ENCODE assay signal across 27 cellular contexts in genomic region chr2:173136067-173136466, GRCh38.
DNase-seq lines count a peak whose midpoint lies in the region; ATAC-seq and TF ChIP-seq lines count a peak whose summit lies in the region.
"Had no signal": no experiment of that assay in that cellular context is flagged by ENCODE, and none has a peak within 500 bp of the region (broad histone marks: within the 10 kb centered on the region; RNA-seq: fewer than 3 reads in every experiment).

No MANE protein-coding gene starts in this region.

- H3K36me3 Mint-ChIP-seq in osteocyte (ENCODE audit: unreplicated experiment), result peaks cover under 1% of the 10 kb centered on the region

- no peak overlapping the region for H3K4me3 Mint-ChIP-seq in osteocyte (ENCODE audit: unreplicated experiment)
- H3K4me3 Mint-ChIP-seq: activated B cell treated with CpG ODN at 0.5 μM for 24 hours; activated naive CD4-positive, alpha-beta T cell treated with anti-CD3 and anti-CD28 coated beads for 36 hours; neural progenitor cell had no signal

- H4K20me1 ChIP-seq in SK-N-SH (ENCODE audit: insufficient read depth) (no peaks in the 10 kb centered on the region), IMR-90 (ENCODE audit: insufficient read depth, low read length) (no peaks in the 10 kb centered on the region), mammary epithelial cell (ENCODE audit: insufficient read depth, low read length) (no peaks in the 10 kb centered on the region)

- TF ChIP-seq RAD21 in SK-N-SH (IDR thresholded peaks at IDR 0.05; ENCODE audit: low read length) (no peak), IMR-90 (IDR thresholded peaks at IDR 0.05; ENCODE audit: low read length) (no peak)

- 82% methylated on average over 2 of the region's 2 CpGs for WGBS in SK-N-SH (ENCODE audit: low lambda C conversion rate)
- WGBS in IMR-90 (ENCODE audit: extremely low coverage in 2 of 2, insufficient read length in 1 of 2), 2 experiments, result no CpG with 5 or more reads among the region's 2 CpGs
- 53% methylated on average over 2 of the region's 2 CpGs for WGBS in mammary epithelial cell (ENCODE audit: low coverage, missing lambda C conversion rate)

- peaks cover under 1% of the 10 kb centered on the region for H3K9me3 Mint-ChIP-seq in osteocyte (ENCODE audit: unreplicated experiment)
- H3K9me3 Mint-ChIP-seq: activated B cell treated with CpG ODN at 0.5 μM for 24 hours; activated naive CD4-positive, alpha-beta T cell treated with anti-CD3 and anti-CD28 coated beads for 36 hours had no signal

- H4K5ac ChIP-seq in IMR-90 (ENCODE audit: low read depth, low read length), result no peak overlapping the region

- H2BK20ac ChIP-seq in IMR-90 (ENCODE audit: low read depth, low read length), result peak overlapping the region; percentile 39; the same call in 1 of the 2 replicates

- DNase-seq in SK-N-SH (no peak), IMR-90 (no peak), mammary epithelial cell (no peak), osteocyte (ENCODE audit: extremely low spot score, unreplicated experiment) (no peak), BE2C (no peak), DMS153 treated with DMSO at 0.1 percent for 48 hours (lab: John Stamatoyannopoulos, UW; ENCODE audit: unreplicated experiment) (no peak)
- no peak for DNase-seq in central memory CD4-positive, alpha-beta T cell
- DNase-seq: activated B cell treated with CpG ODN at 0.5 μM for 24 hours; activated CD8-positive, alpha-beta T cell treated with anti-CD3 and anti-CD28 coated beads, Interleukin-2, amount 10 ng/mL, durations not matched to agents 7 days and 5 days; activated naive CD4-positive, alpha-beta T cell treated with anti-CD3 and anti-CD28 coated beads for 36 hours; activated T-cell treated with anti-CD3 and anti-CD28 coated beads, Interleukin-2, amount 50 U/mL, for 1 hour; Calu3; caudate nucleus; NCI-H1105; NCI-H2081; Peyer's patch; small intestine; stimulated activated CD4-positive, alpha-beta T cell treated with anti-CD3 and anti-CD28 coated beads, Interleukin-4, amount 100 ng/mL, for 1 hour; stimulated activated naive CD4-positive, alpha-beta T cell treated with Interleukin-2 at 50 U/mL for 16 hours; T1000; thyroid gland had no signal

- H2BK120ac ChIP-seq in IMR-90 (ENCODE audit: low read depth, low read length), result peak overlapping the region; percentile 29; the same call in 1 of the 2 replicates

- H3K4me2 ChIP-seq in SK-N-SH (peak overlapping the region; percentile 18; the same call in 1 of the 2 replicates), IMR-90 (ENCODE audit: low read depth, low read length) (peak overlapping the region; percentile 85; the same call in 1 of the 2 replicates), mammary epithelial cell (ENCODE audit: insufficient read depth, low read depth, low read length) (peak overlapping the region; percentile 48)
- H3K4me2 ChIP-seq: neural progenitor cell had no signal

- H3K4me1 Mint-ChIP-seq in osteocyte (ENCODE audit: unreplicated experiment), result peaks cover 32% of the 10 kb centered on the region
- H3K4me1 Mint-ChIP-seq: activated B cell treated with CpG ODN at 0.5 μM for 24 hours had no signal

- H3K36me3 ChIP-seq in SK-N-SH (replicated peaks in 1 of 2; ENCODE audit: control insufficient read depth in 1 of 2, insufficient read depth in 2 of 2, low read length in 1 of 2) (peaks cover 0 to 6% of the 10 kb centered on the region in 2 experiments), IMR-90 (ENCODE audit: control insufficient read depth, insufficient read depth, low read length) (peaks cover 1% of the 10 kb centered on the region; the same call in 1 of the 2 replicates), mammary epithelial cell (ENCODE audit: insufficient read depth, low read length) (peaks cover 6% of the 10 kb centered on the region), BE2C (no peaks in the 10 kb centered on the region)
- H3K36me3 ChIP-seq: neural progenitor cell, Peyer's patch, thyroid gland had no signal

- intact Hi-C loops in IMR-90 (cut with micrococcal nuclease), result no loop called here
- intact Hi-C loops in mammary epithelial cell (cut with micrococcal nuclease), result no loop called here

- H4K8ac ChIP-seq in IMR-90 (ENCODE audit: low read depth in 2 of 2, low read length in 2 of 2), result no peak overlapping the region

- no peak for TF ChIP-seq EP300 in SK-N-SH (IDR thresholded peaks at IDR 0.05; ENCODE audit: borderline replicate concordance in 1 of 2, low read depth in 1 of 2, low read length in 1 of 2)

- TF ChIP-seq POLR2A in IMR-90 (IDR thresholded peaks at IDR 0.05; ENCODE audit: low read depth, low read length), result no peak

- peak overlapping the region; percentile 68; the same call in 1 of the 2 replicates for H3K23ac ChIP-seq in IMR-90 (ENCODE audit: low read depth, low read length)

- H2BK5ac ChIP-seq in IMR-90 (ENCODE audit: low read depth, low read length, poor library complexity, severe bottlenecking), result no peak overlapping the region

- H2AK9ac ChIP-seq in IMR-90 (replicated peaks; ENCODE audit: low read depth, low read length, poor library complexity), result no peak overlapping the region

- H3K4me3 ChIP-seq in SK-N-SH (ENCODE audit: low read depth in 2 of 2, low read length in 1 of 2), result no peak overlapping the region
- no peak overlapping the region for H3K4me3 ChIP-seq in IMR-90 (ENCODE audit: insufficient read depth, low read depth, low read length)
- no peak overlapping the region for H3K4me3 ChIP-seq in mammary epithelial cell (replicated peaks in 1 of 3; ENCODE audit: insufficient read depth in 1 of 3, low read depth in 2 of 3, low read length in 3 of 3)
- no peak overlapping the region for H3K4me3 ChIP-seq in BE2C (ENCODE audit: low read depth, low read length)
- H3K4me3 ChIP-seq: neural progenitor cell, Peyer's patch, thyroid gland had no signal

- peak overlapping the region; percentile 9; the same call in 1 of the 2 replicates for H3K18ac ChIP-seq in IMR-90 (ENCODE audit: low read depth, low read length)

- H2AFZ ChIP-seq in SK-N-SH (ENCODE audit: low read depth), result no peak overlapping the region
- H2AFZ ChIP-seq in IMR-90 (replicated peaks; ENCODE audit: low read length, poor library complexity), result no peak overlapping the region
- no peak overlapping the region for H2AFZ ChIP-seq in mammary epithelial cell (ENCODE audit: low read depth, low read length)
- H2AFZ ChIP-seq: neural progenitor cell had no signal

- H3K9me3 ChIP-seq in SK-N-SH, result no peaks in the 10 kb centered on the region
- no peaks in the 10 kb centered on the region for H3K9me3 ChIP-seq in IMR-90 (ENCODE audit: control insufficient read depth, insufficient read depth, low read length)
- H3K9me3 ChIP-seq in mammary epithelial cell (replicated peaks; ENCODE audit: insufficient read depth, low read length), result no peaks in the 10 kb centered on the region
- H3K9me3 ChIP-seq in BE2C, result no peaks in the 10 kb centered on the region
- H3K9me3 ChIP-seq: Peyer's patch, thyroid gland had no signal

- peaks cover 0 to 21% of the 10 kb centered on the region in 2 experiments; a peak in 3 of 4 replicates for H3K4me1 ChIP-seq in SK-N-SH (ENCODE audit: control insufficient read depth in 1 of 2, insufficient read depth in 2 of 2, low read depth in 1 of 2, low read length in 1 of 2)
- H3K4me1 ChIP-seq in IMR-90 (ENCODE audit: control insufficient read depth, insufficient read depth, low read length), result peaks cover 19% of the 10 kb centered on the region
- H3K4me1 ChIP-seq in mammary epithelial cell (ENCODE audit: insufficient read depth, low read length), result peaks cover 34% of the 10 kb centered on the region
- H3K4me1 ChIP-seq in BE2C, result no peaks in the 10 kb centered on the region
- H3K4me1 ChIP-seq: Peyer's patch, thyroid gland had no signal

- CTCF ChIA-PET in SK-N-SH (lab: Yijun Ruan, JAX), result no interaction called here
- CTCF ChIA-PET in IMR-90 (lab: Yijun Ruan, JAX), result no interaction called here
- CTCF ChIA-PET in mammary epithelial cell (lab: Charles Lee; ENCODE audit: low non-redundant PET), result no interaction called here

- peak overlapping the region; percentile 61; the same call in 1 of the 2 replicates for H3K14ac ChIP-seq in IMR-90 (replicated peaks; ENCODE audit: low read depth, low read length)

- no peak overlapping the region for H3K56ac ChIP-seq in IMR-90 (ENCODE audit: extremely low read depth, insufficient read depth, low read length)

- ATAC-seq in SK-N-SH treated with all-trans-retinoic acid at 6 μM for 48 hours, result no peak
- ATAC-seq in IMR-90 (ENCODE audit: low read depth), result no peak
- ATAC-seq: HepG2, left lobe of liver had no signal

- no peak overlapping the region for H2BK15ac ChIP-seq in IMR-90 (ENCODE audit: low read depth, low read length)

- H4K91ac ChIP-seq in IMR-90 (ENCODE audit: insufficient read depth, low read depth, low read length), result no peak overlapping the region

- dilution Hi-C loops in IMR-90 (cut with HindIII; ENCODE audit: low sequenced_read_pairs, unreplicated experiment) (no loop called here), mammary epithelial cell (cut with HindIII; ENCODE audit: low sequenced_read_pairs) (no loop called here)

- in situ Hi-C loops in IMR-90 (cut with MboI; ENCODE audit: low sequenced_read_pairs) (no loop called here), mammary epithelial cell (cut with MboI; ENCODE audit: low sequenced_read_pairs in 2 of 2) (no loop called here)

- H3K27me3 ChIP-seq in SK-N-SH (ENCODE audit: insufficient read depth) (no peaks in the 10 kb centered on the region), IMR-90 (ENCODE audit: control insufficient read depth, insufficient read depth, low read length) (no peaks in the 10 kb centered on the region), mammary epithelial cell (ENCODE audit: insufficient read depth, low read length) (no peaks in the 10 kb centered on the region), BE2C (no peaks in the 10 kb centered on the region)
- H3K27me3 ChIP-seq: neural progenitor cell, Peyer's patch, thyroid gland had no signal

- peaks cover 26% of the 10 kb centered on the region; the same call in 1 of the 2 replicates for H3K79me2 ChIP-seq in SK-N-SH (ENCODE audit: insufficient read depth)
- peaks cover 62% of the 10 kb centered on the region for H3K79me2 ChIP-seq in mammary epithelial cell (ENCODE audit: insufficient read depth, low read length)

- H3K27ac ChIP-seq in SK-N-SH (ENCODE audit: low read depth in 2 of 2, low read length in 1 of 2) (peak overlapping the region in 1 of 2 experiments; percentile 24; a peak in 1 of 4 replicates), IMR-90 (ENCODE audit: insufficient read depth, low read length) (no peak overlapping the region), mammary epithelial cell (ENCODE audit: insufficient read depth, low read depth, low read length) (peak overlapping the region; percentile 71)
- H3K27ac ChIP-seq: 22Rv1, HL-60, neural progenitor cell, Peyer's patch, thyroid gland had no signal

- peaks cover 3% of the 10 kb centered on the region; the same call in 1 of the 2 replicates for H3K9me1 ChIP-seq in IMR-90 (ENCODE audit: insufficient read depth, low read length)

- no peaks in the 10 kb centered on the region for H3K9me2 ChIP-seq in SK-N-SH

- peak overlapping the region; percentile 45; the same call in 1 of the 2 replicates for H3K4ac ChIP-seq in IMR-90 (ENCODE audit: low read depth, low read length)

- H2AK5ac ChIP-seq in IMR-90 (ENCODE audit: low read depth, low read length), result no peak overlapping the region

- peaks cover 3% of the 10 kb centered on the region for H3F3A ChIP-seq in SK-N-SH (replicated peaks; ENCODE audit: insufficient read depth)

- TF ChIP-seq CTCF in SK-N-SH (IDR thresholded peaks at IDR 0.05), result no peak
- TF ChIP-seq CTCF in IMR-90 (conservative IDR thresholded peaks at IDR 0.05; ENCODE audit: low read depth, low read length), result no peak
- no peak for TF ChIP-seq CTCF in mammary epithelial cell (conservative IDR thresholded peaks at IDR 0.05 in 1 of 2, IDR thresholded peaks at IDR 0.05 in 1 of 2; ENCODE audit: extremely low read depth in 1 of 2, insufficient read depth in 1 of 2, low read depth in 1 of 2, low read length in 2 of 2)
- no peak for TF ChIP-seq CTCF in osteocyte (IDR thresholded peaks at IDR 0.05)
- no peak for TF ChIP-seq CTCF in BE2C (IDR thresholded peaks at IDR 0.05; ENCODE audit: low read depth, low read length)

- POLR2A ChIA-PET in SK-N-SH (lab: Yijun Ruan, JAX) (no interaction called here), IMR-90 (lab: Charles Lee; ENCODE audit: unreplicated experiment) (no interaction called here)

- H3K27ac Mint-ChIP-seq in osteocyte (ENCODE audit: unreplicated experiment), result peak overlapping the region; percentile 39
- H3K27ac Mint-ChIP-seq: activated B cell treated with CpG ODN at 0.5 μM for 24 hours; activated CD8-positive, alpha-beta T cell treated with anti-CD3 and anti-CD28 coated beads, Interleukin-2, amount 10 ng/mL, durations not matched to agents 7 days and 5 days; activated naive CD4-positive, alpha-beta T cell treated with anti-CD3 and anti-CD28 coated beads for 36 hours; neural progenitor cell had no signal

- no peaks in the 10 kb centered on the region for H3K27me3 Mint-ChIP-seq in osteocyte (ENCODE audit: unreplicated experiment)
- H3K27me3 Mint-ChIP-seq: activated B cell treated with CpG ODN at 0.5 μM for 24 hours had no signal

- H3K9ac ChIP-seq in SK-N-SH, result peak overlapping the region; percentile 18; the same call in 1 of the 2 replicates
- no peak overlapping the region; the same call in 1 of the 2 replicates for H3K9ac ChIP-seq in IMR-90 (ENCODE audit: low read depth, low read length)
- peak overlapping the region; percentile 24 for H3K9ac ChIP-seq in mammary epithelial cell (ENCODE audit: insufficient read depth, low read length)
- H3K9ac ChIP-seq: neural progenitor cell had no signal

- H3K79me1 ChIP-seq in IMR-90 (ENCODE audit: low read depth in 1 of 2, low read length in 2 of 2), result peaks cover 36 to 67% of the 10 kb centered on the region in 2 experiments

- no TSS peak for BruUV-seq in IMR-90 (replicated peaks; lab: Mats Ljungman, UMichigan)
- BruUV-seq in mammary epithelial cell (replicated peaks; lab: Mats Ljungman, UMichigan), result no TSS peak

Comparison
In these comparisons a context has a peak if more than half of its experiments do, and no peak if none do; other contexts are left out.
1. H3K4me2 ChIP-seq: peak in every context shown above with its lines; median percentile 85 in IMR-90; 48 in mammary epithelial cell; 18 in SK-N-SH.